Comparison of ENCODE assay signal across 9 cellular contexts in genomic region chr10:103281753-103282152, GRCh38. TPM values are rescaled to one million over a fixed set of nuclear protein-coding genes. Genes with fewer than 3 reads are reported as not detected.
A peak's percentile ranks its signal among the peaks of the same experiment; 100 is the strongest.
DNase-seq lines count a peak whose midpoint lies in the region; ATAC-seq, FAIRE-seq and TF ChIP-seq lines count a peak whose summit lies in the region.
"Had no signal": no experiment of that assay in that cellular context is flagged by ENCODE, and none has a peak within 500 bp of the region (broad histone marks: within the 10 kb centered on the region; RNA-seq: fewer than 3 reads in every experiment).

No MANE protein-coding gene starts in this region.

- peak; percentile 12 to 77; a peak in 2 of 3 replicates for TF ChIP-seq EP300 in H1 (IDR thresholded peaks at IDR 0.05; ENCODE audit: borderline replicate concordance in 1 of 2, low read depth in 2 of 2, low read length in 2 of 2)

- DNase-seq in NCI-H446 treated with DMSO at 0.1 percent for 48 hours (lab: John Stamatoyannopoulos, UW) (peak; percentile 9), H1 (ENCODE audit: low read depth in 1 of 2, low spot score in 2 of 2) (peak; percentile 82 to 87), smooth muscle cell (lab: John Stamatoyannopoulos, UW; ENCODE audit: unreplicated experiment) (no peak)
- DNase-seq: PC-9 had no signal

- peak overlapping the region; percentile 89 for H2AFZ ChIP-seq in H1 (ENCODE audit: low read length)
- H2AFZ ChIP-seq in smooth muscle cell (ENCODE audit: low read depth) = no peak overlapping the region
- H2AFZ ChIP-seq: PC-9 had no signal

- TF ChIP-seq RAD21 in H1 (IDR thresholded peaks at IDR 0.05 in 1 of 2, conservative IDR thresholded peaks at IDR 0.05 in 1 of 2; ENCODE audit: low read depth in 2 of 2, low read length in 2 of 2) = peak in 1 of 2 experiments; percentile 24; a peak in 1 of 4 replicates

- H3K4me2 ChIP-seq in H1 (ENCODE audit: insufficient read depth in 1 of 2, low read depth in 2 of 2, low read length in 2 of 2) (peak overlapping the region; percentile 70 to 75), smooth muscle cell (peak overlapping the region; percentile 27)
- H3K4me2 ChIP-seq: PC-9 had no signal

- H3K56ac ChIP-seq in H1 (replicated peaks; ENCODE audit: insufficient read length, low read depth, low read length) = peak overlapping the region; percentile 13

- peak overlapping the region; percentile 48 for H4K91ac ChIP-seq in H1 (replicated peaks; ENCODE audit: insufficient read length, low read length)

- H3K14ac ChIP-seq in H1 (ENCODE audit: insufficient read length) = no peak overlapping the region

- CTCF ChIA-PET in H1 (lab: Charles Lee; ENCODE audit: partially characterized antibody) = interaction anchor here (0.8 to 1.8 kb wide), 3 partner anchors 14 to 43 kb away, joined by 3 to 5 read pairs (median 4); no protein-coding TSS in a partner anchor

- no peak overlapping the region for H3K4ac ChIP-seq in H1 (replicated peaks; ENCODE audit: insufficient read length, low read depth, low read length)

- H3K4me3 ChIP-seq in HUES6 (ENCODE audit: low read depth, low read length) (peak overlapping the region; percentile 41), H1 (ENCODE audit: extremely low read depth in 1 of 4, insufficient read depth in 2 of 4, low read depth in 3 of 4, low read length in 4 of 4) (peak overlapping the region; percentile 20 to 49 (median 32); a peak in 6 of 8 replicates), smooth muscle cell (no peak overlapping the region)
- H3K4me3 ChIP-seq: PC-9 had no signal

- peaks cover 46% of the 10 kb centered on the region for H3K27me3 ChIP-seq in HUES6 (ENCODE audit: control insufficient read depth, insufficient read depth, low read length)
- H3K27me3 ChIP-seq in H1 (replicated peaks in 1 of 4; ENCODE audit: control insufficient read depth in 3 of 4, extremely low read depth in 1 of 4, insufficient read depth in 3 of 4, low read length in 3 of 4) = peaks cover 11 to 23% (median 21%) of the 10 kb centered on the region in 4 experiments
- H3K27me3 ChIP-seq in smooth muscle cell (ENCODE audit: low read depth) = peaks cover 44% of the 10 kb centered on the region

- no peak overlapping the region for H2BK120ac ChIP-seq in H1 (replicated peaks; ENCODE audit: low read depth, low read length)

- H3K4me1 ChIP-seq in HUES6 (ENCODE audit: control insufficient read depth, insufficient read depth, low read length) = peaks cover 17% of the 10 kb centered on the region
- H3K4me1 ChIP-seq in H1 (replicated peaks in 1 of 4; ENCODE audit: control insufficient read depth in 3 of 4, insufficient read depth in 4 of 4, low read length in 3 of 4) = peaks cover 10 to 18% (median 13%) of the 10 kb centered on the region in 4 experiments
- H3K4me1 ChIP-seq in smooth muscle cell (ENCODE audit: low read depth) = peaks cover 12% of the 10 kb centered on the region

- H4K20me1 ChIP-seq in H1 (replicated peaks in 1 of 2; ENCODE audit: control insufficient read depth in 1 of 2, insufficient read depth in 2 of 2, low read length in 2 of 2) (peaks cover 3 to 12% of the 10 kb centered on the region in 2 experiments), smooth muscle cell (ENCODE audit: low read depth) (no peaks in the 10 kb centered on the region)

- no peak overlapping the region for H2BK15ac ChIP-seq in H1 (ENCODE audit: low read length)

- TF ChIP-seq CTCF in H1 (IDR thresholded peaks at IDR 0.05; ENCODE audit: control extremely low read depth in 1 of 3, insufficient read depth in 1 of 3, low read depth in 1 of 3, low read length in 3 of 3) (no peak), smooth muscle cell (IDR thresholded peaks at IDR 0.05; ENCODE audit: borderline replicate concordance, insufficient read depth, poor library complexity, severe bottlenecking) (no peak)

- H2BK12ac ChIP-seq in H1 (ENCODE audit: low read depth, low read length) = no peak overlapping the region

- no peaks in the 10 kb centered on the region for H3K79me1 ChIP-seq in H1 (ENCODE audit: low read depth, low read length)

- no peaks in the 10 kb centered on the region for H3F3A ChIP-seq in smooth muscle cell (ENCODE audit: low read depth)

- H4K5ac ChIP-seq in H1 (ENCODE audit: insufficient read length, low read depth, low read length) = no peak overlapping the region

- H3K23me2 ChIP-seq in H1 (ENCODE audit: low read depth, low read length) = peaks cover 11% of the 10 kb centered on the region

- POLR2A ChIA-PET in H1 (lab: Charles Lee; ENCODE audit: partially characterized antibody) = interaction anchor here (0.9 kb wide), 1 partner anchor 90 kb away, joined by 5 read pairs; no protein-coding TSS in a partner anchor

- no peak overlapping the region for H2AK5ac ChIP-seq in H1 (ENCODE audit: low read depth, low read length)

- H4K8ac ChIP-seq in H1 (ENCODE audit: extremely low read depth, insufficient read depth, low read length) = no peak overlapping the region

- 0 out of 2 replicates have a peak overlapping the region, but pooled peaks have one; percentile 12 for H2BK5ac ChIP-seq in H1 (ENCODE audit: low read depth, low read length)

- H3K36me3 ChIP-seq in HUES6 (ENCODE audit: control insufficient read depth, insufficient read depth, low read length) = no peaks in the 10 kb centered on the region
- H3K36me3 ChIP-seq in H1 (ENCODE audit: control insufficient read depth in 2 of 4, insufficient read depth in 4 of 4, low read length in 3 of 4) = no peaks in the 10 kb centered on the region
- no peaks in the 10 kb centered on the region for H3K36me3 ChIP-seq in smooth muscle cell (ENCODE audit: low read depth)

- 9% methylated on average over 14 of the region's 14 CpGs; no CpG with 5 or more reads in 1 of the 2 experiments for WGBS in H1 (ENCODE audit: extremely low coverage in 1 of 2, insufficient coverage in 1 of 2, insufficient read length in 1 of 2, insufficient replicate concordance in 2 of 2, low coverage in 1 of 2, low lambda C conversion rate in 2 of 2, missing lambda C conversion rate in 1 of 2), 2 experiments
- 4% methylated on average over 14 of the region's 14 CpGs for WGBS in smooth muscle cell (ENCODE audit: low lambda C conversion rate)

- H3K9me3 ChIP-seq in HUES6 (ENCODE audit: control insufficient read depth, insufficient read depth, low read depth, low read length) (no peaks in the 10 kb centered on the region), H1 (ENCODE audit: insufficient read depth in 2 of 2, low read depth in 1 of 2, low read length in 1 of 2) (no peaks in the 10 kb centered on the region), smooth muscle cell (replicated peaks; ENCODE audit: low read depth) (no peaks in the 10 kb centered on the region)

- ATAC-seq in GM18505 (IDR thresholded peaks at IDR 0.05; ENCODE audit: unreplicated experiment) (no peak), GM21528 (IDR thresholded peaks at IDR 0.05; ENCODE audit: low FRiP score, unreplicated experiment) (no peak), HG02588 (IDR thresholded peaks at IDR 0.05; ENCODE audit: unreplicated experiment) (no peak)

- H3K27ac ChIP-seq in HUES6 (ENCODE audit: low read depth, low read length) (peak overlapping the region; percentile 1; the same call in 1 of the 2 replicates), H1 (ENCODE audit: low read depth, low read length) (0 out of 2 replicates have a peak overlapping the region, but pooled peaks have one; percentile 37), smooth muscle cell (ENCODE audit: low read depth) (no peak overlapping the region)
- H3K27ac ChIP-seq: PC-9 had no signal

- no peak overlapping the region for H3K23ac ChIP-seq in H1 (ENCODE audit: insufficient read length)

- TF ChIP-seq POLR2A in H1 (IDR thresholded peaks at IDR 0.05; ENCODE audit: control extremely low read depth in 1 of 2, low read depth in 2 of 2, low read length in 2 of 2) (peak in 1 of 2 experiments; percentile 78; a peak in 2 of 3 replicates), GM18505 (IDR thresholded peaks at IDR 0.05; ENCODE audit: borderline replicate concordance, extremely low read depth, insufficient read depth, insufficient read length) (no peak)

- H2BK20ac ChIP-seq in H1 (ENCODE audit: low read length) = no peak overlapping the region

- peak overlapping the region; percentile 9 for H3K9ac ChIP-seq in HUES6 (ENCODE audit: low read length)
- H3K9ac ChIP-seq in H1 (replicated peaks in 1 of 4; ENCODE audit: extremely low read depth in 1 of 4, low read depth in 3 of 4, low read length in 3 of 4) = peak overlapping the region in 1 of 4 experiments; percentile 28; a peak in 1 of 7 replicates
- H3K9ac ChIP-seq in smooth muscle cell (ENCODE audit: low read depth) = no peak overlapping the region

- H3K79me2 ChIP-seq in H1 (ENCODE audit: control insufficient read depth in 1 of 2, insufficient read depth in 2 of 2, low read length in 2 of 2) (no peaks in the 10 kb centered on the region), smooth muscle cell (ENCODE audit: low read depth) (no peaks in the 10 kb centered on the region)

- peak; percentile 92 for FAIRE-seq in H1 (lab: Jason Lieb, UNC)
- FAIRE-seq: GM12892 had no signal

- H3K18ac ChIP-seq in H1 (ENCODE audit: extremely low read depth, low read length) = peak overlapping the region; percentile 80

TF ChIP-seq in H1, 55 proteins besides CTCF, POLR2A, EP300 and RAD21 (continues in another document):
- TF ChIP-seq SAP30 (IDR thresholded peaks at IDR 0.05; ENCODE audit: insufficient read depth, insufficient replicate concordance, low read length) (peak; percentile 44), TAF1 (IDR thresholded peaks at IDR 0.05; ENCODE audit: low read depth, low read length) (peak; percentile 78)

RNA-seq across cellular contexts. Expression of gene INA, which starts 4.8 kb away (rescaled TPM):
- total RNA-seq in H1 (2021; fragmentation: NEBNext Ultra II Directional; extraction: Animal tissue kit (Norgen Biotek cat#: 25700)) = 17.4 and 18.1 TPM in 2 replicates
- 13.4 and 17.1 TPM in 2 replicates for polyA plus RNA-seq in H1 (2011; rRNA removed)
- polyA plus RNA-seq in H1 (2011; cell fraction: cytosol; rRNA removed) = 15.8 TPM
- polyA plus RNA-seq in H1 (2011; cell fraction: nucleus; rRNA removed) = 9.5 TPM
- polyA plus RNA-seq in H1 (2012, experiment 1 of 2) = 11.7 to 12.2 TPM (median 11.9 TPM) in 4 replicates
- 4.6 TPM for polyA plus RNA-seq in H1 (2012, experiment 2 of 2)
- polyA plus RNA-seq in H1 (2013, experiment 1 of 2) = 20.2 TPM
- 21.0 TPM for polyA plus RNA-seq in H1 (2013, experiment 2 of 2)
- polyA minus RNA-seq in H1 (2011; rRNA and poly(A)+ RNA removed) = 9.0 and 12.0 TPM in 2 replicates
- 9.2 TPM for polyA minus RNA-seq in H1 (2011; cell fraction: cytosol; rRNA and poly(A)+ RNA removed)
- polyA minus RNA-seq in H1 (2011; cell fraction: nucleus; rRNA and poly(A)+ RNA removed) = 5.6 TPM
- 2.2 and 5.0 TPM in 2 replicates for total RNA-seq in smooth muscle cell
- 1.4 and 1.7 TPM in 2 replicates for polyA plus RNA-seq in smooth muscle cell

RNA-seq across cellular contexts. Expression of gene RPEL1, which starts 36.1 kb away (rescaled TPM):
- not detected in 2 replicates for total RNA-seq in H1 (2021; fragmentation: NEBNext Ultra II Directional; extraction: Animal tissue kit (Norgen Biotek cat#: 25700))
- polyA plus RNA-seq in H1 (2011; rRNA removed) (0.12 and 0.13 TPM in 2 replicates), smooth muscle cell (not detected in 2 replicates)
- 0.03 TPM for polyA plus RNA-seq in H1 (2011; cell fraction: cytosol; rRNA removed)
- 0.04 TPM for polyA plus RNA-seq in H1 (2011; cell fraction: nucleus; rRNA removed)
- 0.08 to 0.11 TPM (median 0.08 TPM) in 3 of 4 replicates, not detected in the other for polyA plus RNA-seq in H1 (2012, experiment 1 of 2)
- not detected for polyA plus RNA-seq in H1 (2012, experiment 2 of 2)
- polyA plus RNA-seq in H1 (2013, experiment 1 of 2) = not detected
- not detected for polyA plus RNA-seq in H1 (2013, experiment 2 of 2)
- 0.07 and 0.16 TPM in 2 replicates for polyA minus RNA-seq in H1 (2011; rRNA and poly(A)+ RNA removed)
- not detected for polyA minus RNA-seq in H1 (2011; cell fraction: cytosol; rRNA and poly(A)+ RNA removed)
- polyA minus RNA-seq in H1 (2011; cell fraction: nucleus; rRNA and poly(A)+ RNA removed) = not detected
- not detected in 2 replicates for total RNA-seq in smooth muscle cell
- total RNA-seq: PC-9 had no signal
